In genomic region chr14:92014014-92014413, GRCh38 we compare ENCODE assay signal across 1 cellular context.
TF ChIP-seq lines count a peak whose summit lies in the region.

No MANE protein-coding gene starts in this region.

TF ChIP-seq in IMR-90, 13 proteins besides CTCF, POLR2A, EP300 and RAD21:
- TF ChIP-seq BHLHE40 (IDR thresholded peaks at IDR 0.05; ENCODE audit: low read depth, low read length) (no peak), ELK1 (IDR thresholded peaks at IDR 0.05; ENCODE audit: borderline replicate concordance, low read depth, low read length) (no peak), RFX5 (IDR thresholded peaks at IDR 0.05; ENCODE audit: low read depth, low read length) (no peak), MAFK (IDR thresholded peaks at IDR 0.05; ENCODE audit: low read depth, low read length) (no peak), RCOR1 (IDR thresholded peaks at IDR 0.05; ENCODE audit: insufficient replicate concordance, low read length) (no peak), FOS (IDR thresholded peaks at IDR 0.05; ENCODE audit: low read depth, low read length) (no peak), CEBPB (IDR thresholded peaks at IDR 0.05; ENCODE audit: low read depth, low read length) (no peak), USF2 (IDR thresholded peaks at IDR 0.05; ENCODE audit: low read depth, low read length) (no peak), CHD1 (IDR thresholded peaks at IDR 0.05; ENCODE audit: low read depth, low read length) (no peak), NFE2L2 (IDR thresholded peaks at IDR 0.05; ENCODE audit: low read depth, low read length) (no peak), MAZ (IDR thresholded peaks at IDR 0.05; ENCODE audit: borderline replicate concordance, low read depth, low read length) (no peak), SMC3 (IDR thresholded peaks at IDR 0.05; ENCODE audit: low read depth, low read length) (no peak), MXI1 (IDR thresholded peaks at IDR 0.05; ENCODE audit: borderline replicate concordance, low read depth, low read length) (no peak)
